ENCODE assay signal across 18 cellular contexts in genomic region chr15:90860450-90860849, GRCh38. TPM values are rescaled to one million over a fixed set of nuclear protein-coding genes. Genes with fewer than 3 reads are reported as not detected.
DNase-seq lines count a peak whose midpoint lies in the region; ATAC-seq and TF ChIP-seq lines count a peak whose summit lies in the region.
"Had no signal": no experiment of that assay in that cellular context is flagged by ENCODE, and none has a peak within 500 bp of the region (broad histone marks: within the 10 kb centered on the region; RNA-seq: fewer than 3 reads in every experiment).

No MANE protein-coding gene starts in this region.

- DNase-seq in breast epithelium (ENCODE audit: low spot score in 2 of 2) (no peak), MCF 10A (ENCODE audit: unreplicated experiment) (no peak), PC-3 (peak; percentile 27), epithelial cell of prostate (ENCODE audit: low read depth, low spot score) (no peak), prostate gland (ENCODE audit: low spot score) (peak; percentile 77), NCI-H526 (lab: John Stamatoyannopoulos, UW) (no peak)
- DNase-seq in activated CD4-positive, CD25-positive, alpha-beta regulatory T cell treated with anti-CD3 and anti-CD28 coated beads, Interleukin-2, amount 50 U/mL, for 72 hours, result no peak
- DNase-seq: activated CD4-positive, CD25-positive, alpha-beta regulatory T cell; CD8-positive, alpha-beta T cell; erythroblast; foreskin fibroblast; left lung; NK-92 treated with Interleukin-12 subunit alpha and Interleukin-12 subunit beta, amount 100 ng/mL, for 24 hours; small intestine; stimulated activated naive CD4-positive, alpha-beta T cell; testis had no signal

- BruUV-seq in MCF 10A (replicated peaks; lab: Mats Ljungman, UMichigan), result no TSS peak
- no TSS peak for BruUV-seq in PC-3 (replicated peaks; lab: Mats Ljungman, UMichigan)

- TF ChIP-seq CTCF in breast epithelium (IDR thresholded peaks at IDR 0.05) (no peak), MCF 10A (IDR thresholded peaks at IDR 0.05; ENCODE audit: unreplicated experiment) (no peak), PC-3 (conservative IDR thresholded peaks at IDR 0.05; ENCODE audit: low read depth, low read length) (no peak), prostate gland (IDR thresholded peaks at IDR 0.05) (no peak)

- ATAC-seq in PC-3 (no peak), HG02571 (IDR thresholded peaks at IDR 0.05; ENCODE audit: unreplicated experiment) (no peak)
- ATAC-seq: CD8-positive, alpha-beta T cell; GM12878; left lung had no signal

- H3K36me3 Mint-ChIP-seq in MCF 10A (ENCODE audit: insufficient read depth, unreplicated experiment), result no peaks in the 10 kb centered on the region
- H3K36me3 Mint-ChIP-seq: CD8-positive, alpha-beta T cell had no signal

- H2AFZ ChIP-seq in PC-3 (ENCODE audit: low read length), result no peak overlapping the region

- H3K9me3 ChIP-seq in breast epithelium, result no peaks in the 10 kb centered on the region
- H3K9me3 ChIP-seq in PC-3 (ENCODE audit: low read length), result no peaks in the 10 kb centered on the region
- no peaks in the 10 kb centered on the region for H3K9me3 ChIP-seq in prostate gland
- H3K9me3 ChIP-seq: left lung, testis had no signal

- TF ChIP-seq POLR2A in breast epithelium (IDR thresholded peaks at IDR 0.05) (no peak), prostate gland (IDR thresholded peaks at IDR 0.05) (no peak)

- H3K4me2 ChIP-seq in PC-3 (ENCODE audit: low read length), result peak overlapping the region; percentile 61

- H4K20me1 ChIP-seq in PC-3 (ENCODE audit: low read length), result no peaks in the 10 kb centered on the region

- POLR2A ChIA-PET in MCF 10A (lab: Yijun Ruan, JAX), result no interaction called here
- POLR2A ChIA-PET in PC-3 (lab: Charles Lee; ENCODE audit: unreplicated experiment), result no interaction called here

- H3K79me2 ChIP-seq in PC-3 (ENCODE audit: low read length), result no peaks in the 10 kb centered on the region

- H3K9me3 Mint-ChIP-seq in MCF 10A (ENCODE audit: unreplicated experiment), result no peaks in the 10 kb centered on the region
- H3K9me3 Mint-ChIP-seq: CD8-positive, alpha-beta T cell had no signal

- H3K36me3 ChIP-seq in breast epithelium, result no peaks in the 10 kb centered on the region
- H3K36me3 ChIP-seq in PC-3 (ENCODE audit: low read depth, low read length), result no peaks in the 10 kb centered on the region
- H3K36me3 ChIP-seq in prostate gland, result no peaks in the 10 kb centered on the region
- H3K36me3 ChIP-seq: left lung had no signal

- no peaks in the 10 kb centered on the region for H3K27me3 ChIP-seq in breast epithelium
- no peaks in the 10 kb centered on the region for H3K27me3 ChIP-seq in PC-3 (ENCODE audit: low read length)
- H3K27me3 ChIP-seq in prostate gland (replicated peaks; ENCODE audit: insufficient read depth), result no peaks in the 10 kb centered on the region
- H3K27me3 ChIP-seq: left lung, testis had no signal

- H3K27ac Mint-ChIP-seq in MCF 10A (ENCODE audit: low read depth, unreplicated experiment), result no peak overlapping the region
- H3K27ac Mint-ChIP-seq: CD8-positive, alpha-beta T cell had no signal

- H3K27me3 Mint-ChIP-seq in MCF 10A (ENCODE audit: insufficient read depth, unreplicated experiment), result no peaks in the 10 kb centered on the region

- H3K4me1 ChIP-seq in breast epithelium, result no peaks in the 10 kb centered on the region
- H3K4me1 ChIP-seq in PC-3 (ENCODE audit: insufficient read depth, low read length), result peaks cover 35% of the 10 kb centered on the region
- H3K4me1 ChIP-seq in prostate gland (replicated peaks), result peaks cover 5% of the 10 kb centered on the region
- H3K4me1 ChIP-seq: testis had no signal

- H3K27ac ChIP-seq in breast epithelium (peak overlapping the region; percentile 34 to 62), PC-3 (ENCODE audit: low read length) (peak overlapping the region; percentile 78), epithelial cell of prostate (peak overlapping the region; percentile 58), prostate gland (peak overlapping the region; percentile 66 to 76)
- H3K27ac ChIP-seq: testis had no signal

- CTCF ChIA-PET in MCF 10A (lab: Yijun Ruan, JAX), result no interaction called here
- CTCF ChIA-PET in PC-3 (lab: Charles Lee), result no interaction called here

- H3K4me1 Mint-ChIP-seq in MCF 10A (ENCODE audit: insufficient read depth, unreplicated experiment), result peaks cover 12% of the 10 kb centered on the region

- intact Hi-C loops in breast epithelium (cut with DNase I; ENCODE audit: low total_unique reads) (no loop called here), MCF 10A (cut with micrococcal nuclease) (no loop called here), PC-3 (cut with micrococcal nuclease) (no loop called here), prostate gland (cut with DNase I) (no loop called here)

- WGBS in prostate gland, result 43% methylated on average over 7 of the region's 7 CpGs

- H3K9ac ChIP-seq in PC-3 (ENCODE audit: low read length), result peak overlapping the region; percentile 36; the same call in 1 of the 2 replicates

- H3F3A ChIP-seq in PC-3 (ENCODE audit: low read length, unreplicated experiment), result no peaks in the 10 kb centered on the region

- H3K9me2 ChIP-seq in PC-3 (replicated peaks; ENCODE audit: low read length), result no peaks in the 10 kb centered on the region

- no peak overlapping the region for H3K4me3 ChIP-seq in breast epithelium
- H3K4me3 ChIP-seq in PC-3 (ENCODE audit: low read length), result no peak overlapping the region
- no peak overlapping the region for H3K4me3 ChIP-seq in prostate gland
- H3K4me3 ChIP-seq: GM12878, left lung, testis had no signal

- no peak overlapping the region for H3K4me3 Mint-ChIP-seq in MCF 10A (ENCODE audit: unreplicated experiment)
- H3K4me3 Mint-ChIP-seq: CD8-positive, alpha-beta T cell had no signal

RNA-seq across cellular contexts. Expression of gene FURIN, which starts 7.9 kb away (rescaled TPM):
- total RNA-seq in breast epithelium (10 to 100 TPM; 34.5 to 48.5 (median 36.4) TPM), MCF 10A (2022) (48.8 and 49.4 TPM in 2 replicates), PC-3 (2014; rRNA removed) (39.1 and 44.2 TPM in 2 replicates), prostate gland (100 to 1,000 TPM in 1 of 2 donors, 10 to 100 TPM in 1; 92.8 to 154 TPM)

RNA-seq across cellular contexts. Expression of gene FES, which starts 23.9 kb away (rescaled TPM):
- total RNA-seq in breast epithelium (10 to 100 TPM; 41.4 to 54.7 (median 42.3) TPM), MCF 10A (2022) (0.32 and 0.91 TPM in 2 replicates), PC-3 (2014; rRNA removed) (2.8 and 11.5 TPM in 2 replicates), prostate gland (10 to 100 TPM; 22.8 to 33.9 TPM)

RNA-seq across cellular contexts. Expression of gene MAN2A2, which starts 42.7 kb away (rescaled TPM):
- 10 to 100 TPM; 38.2 to 58.0 (median 56.9) TPM for total RNA-seq in breast epithelium
- total RNA-seq in MCF 10A (2022), result 42.1 and 42.4 TPM in 2 replicates
- total RNA-seq in PC-3 (2014; rRNA removed), result 19.8 and 26.3 TPM in 2 replicates
- total RNA-seq in prostate gland, result 100 to 1,000 TPM in 1 of 2 donors, 10 to 100 TPM in 1; 46.6 to 113 TPM

Comparison
In these comparisons a context has a peak if more than half of its experiments do, and no peak if none do; other contexts are left out.
1. DNase-seq: peak in PC-3 (single experiment) and prostate gland (single experiment); none in breast epithelium (0 of 2), MCF 10A (single experiment), epithelial cell of prostate (single experiment), activated CD4-positive, CD25-positive, alpha-beta regulatory T cell treated with anti-CD3 and anti-CD28 coated beads, Interleukin-2, amount 50 U/mL, for 72 hours (single experiment) and NCI-H526 (0 of 2).
2. Peak in every context shown above with its lines, with median percentiles within 50 percentile points of each other: H3K27ac ChIP-seq.